In the genomic region with DNA sequence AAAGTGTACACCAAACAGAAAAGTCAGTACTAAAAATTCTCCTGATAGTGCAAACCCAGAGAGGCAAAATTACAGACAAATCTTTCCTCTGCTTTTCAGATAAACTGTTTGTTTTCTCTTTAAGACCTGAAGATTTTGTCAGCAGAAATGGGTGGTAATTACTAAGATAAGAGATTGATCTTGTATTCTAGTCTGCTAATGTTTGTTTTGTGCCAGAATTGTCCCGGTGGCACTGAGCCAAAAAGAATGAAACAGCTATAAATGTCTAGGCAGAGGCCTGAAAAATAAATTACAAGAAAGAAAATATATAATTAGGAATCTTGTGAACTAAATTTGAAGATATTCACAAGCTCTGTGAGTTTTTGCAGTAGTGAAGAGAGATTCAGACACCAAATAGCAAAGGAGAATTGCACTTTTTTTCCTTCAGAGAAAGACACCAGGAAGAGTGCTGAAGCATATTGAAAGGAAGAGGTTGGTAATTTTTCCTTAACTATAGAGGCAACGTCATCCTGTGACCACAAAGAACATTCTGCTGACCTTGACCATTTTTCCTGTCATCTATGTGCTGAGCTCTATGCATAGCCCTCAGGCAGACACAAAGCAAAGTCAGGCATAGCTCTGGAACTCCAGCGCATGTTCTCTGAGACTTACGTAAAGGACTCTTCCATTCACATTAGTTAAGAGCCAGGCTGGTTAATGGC, we compare ENCODE assay signal across 13 cellular contexts.
DNase-seq lines count a peak whose midpoint lies in the region; ATAC-seq, FAIRE-seq and TF ChIP-seq lines count a peak whose summit lies in the region.
"Had no signal": no experiment of that assay in that cellular context is flagged by ENCODE, and none has a peak within 500 bp of the region (broad histone marks: within the 10 kb centered on the region; RNA-seq: fewer than 3 reads in every experiment).

No MANE protein-coding gene starts in this region.

- ATAC-seq in GM18502 (IDR thresholded peaks at IDR 0.05; ENCODE audit: poor library complexity, unreplicated experiment), result no peak

- H3K4me3 ChIP-seq in choroid plexus epithelial cell (ENCODE audit: low read depth, low read length), result no peak overlapping the region
- H3K4me3 ChIP-seq: dorsolateral prefrontal cortex had no signal

- in situ Hi-C loops in G401 (cut with HindIII; ENCODE audit: low sequenced_read_pairs), result no loop called here

- DNase-seq in G401 (ENCODE audit: low spot score), result peak; percentile 22
- peak; percentile 4 for DNase-seq in NCI-H2029 treated with DMSO at 0.1 percent for 48 hours (lab: John Stamatoyannopoulos, UW)
- peak; percentile 42 for DNase-seq in choroid plexus epithelial cell (ENCODE audit: low read depth)
- DNase-seq in myocyte (ENCODE audit: low read depth), result peak; percentile 2
- no peak for DNase-seq in D721Med (ENCODE audit: insufficient read length, low spot score)
- no peak for DNase-seq in GM19239 (ENCODE audit: insufficient read length, low spot score)
- DNase-seq in HuH-7.5 (ENCODE audit: low spot score), result no peak
- DNase-seq: activated T-cell treated with anti-CD3 and anti-CD28 coated beads, Interleukin-2, amount 50 U/mL, for 24 hours; Calu3; H7; NCI-H774 had no signal

- FAIRE-seq in D721Med (lab: Jason Lieb, UNC), result no peak
- FAIRE-seq in GM19239 (lab: Jason Lieb, UNC), result no peak

- no peak for TF ChIP-seq CTCF in choroid plexus epithelial cell (conservative IDR thresholded peaks at IDR 0.05; ENCODE audit: low read depth, low read length)
- TF ChIP-seq CTCF in D721Med (IDR thresholded peaks at IDR 0.05; ENCODE audit: insufficient read depth, missing control alignments), result no peak

Comparison
In these comparisons a context has a peak if more than half of its experiments do, and no peak if none do; other contexts are left out.
1. DNase-seq: peak in G401 (single experiment), NCI-H2029 treated with DMSO at 0.1 percent for 48 hours (single experiment), choroid plexus epithelial cell (single experiment) and myocyte (single experiment); none in D721Med (single experiment), GM19239 (single experiment) and HuH-7.5 (single experiment).